Comparison of ENCODE assay signal across 17 cellular contexts in genomic region chr5:96026334-96027065, GRCh38.
DNase-seq lines count a peak whose midpoint lies in the region; ATAC-seq and TF ChIP-seq lines count a peak whose summit lies in the region.
"Had no signal": no experiment of that assay in that cellular context is flagged by ENCODE, and none has a peak within 500 bp of the region (broad histone marks: within the 10 kb centered on the region; RNA-seq: fewer than 3 reads in every experiment).

No MANE protein-coding gene starts in this region.

- no peaks in the 10 kb centered on the region for H3K9me3 Mint-ChIP-seq in activated CD8-positive, alpha-beta memory T cell treated with anti-CD3 and anti-CD28 coated beads, Interleukin-2, amount 10 ng/mL, durations not matched to agents 7 days and 5 days (ENCODE audit: low read depth)
- H3K9me3 Mint-ChIP-seq: activated naive CD4-positive, alpha-beta T cell treated with anti-CD3 and anti-CD28 coated beads, Interleukin-2, amount 10 ng/mL, durations not matched to agents 7 days and 5 days; CD4-positive, alpha-beta memory T cell; dendritic cell treated with granulocyte-macrophage colony-stimulating factor and Interleukin-4, amounts not matched to agents 40 ng/mL and 50 ng/mL, for 4 days; naive B cell had no signal

- H3K36me3 Mint-ChIP-seq in activated CD8-positive, alpha-beta memory T cell treated with anti-CD3 and anti-CD28 coated beads, Interleukin-2, amount 10 ng/mL, durations not matched to agents 7 days and 5 days, result no peaks in the 10 kb centered on the region
- H3K36me3 Mint-ChIP-seq: activated naive CD4-positive, alpha-beta T cell treated with anti-CD3 and anti-CD28 coated beads, Interleukin-2, amount 10 ng/mL, durations not matched to agents 7 days and 5 days; CD4-positive, alpha-beta memory T cell; naive B cell had no signal

- no peaks in the 10 kb centered on the region for H3K4me1 Mint-ChIP-seq in activated CD8-positive, alpha-beta memory T cell treated with anti-CD3 and anti-CD28 coated beads, Interleukin-2, amount 10 ng/mL, durations not matched to agents 7 days and 5 days
- H3K4me1 Mint-ChIP-seq: activated naive CD4-positive, alpha-beta T cell treated with anti-CD3 and anti-CD28 coated beads, Interleukin-2, amount 10 ng/mL, durations not matched to agents 7 days and 5 days; CD4-positive, alpha-beta memory T cell; naive B cell had no signal

- CTCF ChIA-PET in activated CD8-positive, alpha-beta memory T cell treated with anti-CD3 and anti-CD28 coated beads, Interleukin-2, amount 10 ng/mL, durations not matched to agents 7 days and 5 days (lab: Charles Lee), result no interaction called here

- H3K4me3 ChIP-seq in RWPE2 (ENCODE audit: severe bottlenecking), result no peak overlapping the region
- H3K4me3 ChIP-seq in transverse colon, result no peak overlapping the region
- H3K4me3 ChIP-seq: right atrium auricular region had no signal

- no peaks in the 10 kb centered on the region for H3K27me3 Mint-ChIP-seq in activated CD8-positive, alpha-beta memory T cell treated with anti-CD3 and anti-CD28 coated beads, Interleukin-2, amount 10 ng/mL, durations not matched to agents 7 days and 5 days
- H3K27me3 Mint-ChIP-seq: activated naive CD4-positive, alpha-beta T cell treated with anti-CD3 and anti-CD28 coated beads, Interleukin-2, amount 10 ng/mL, durations not matched to agents 7 days and 5 days; dendritic cell treated with granulocyte-macrophage colony-stimulating factor and Interleukin-4, amounts not matched to agents 40 ng/mL and 50 ng/mL, for 4 days had no signal

- WGBS in transverse colon (ENCODE audit: low coverage in 1 of 2), 2 donors, result 59 to 81% methylated on average over 2 to 3 of the region's 3 CpGs

- H3K4me1 ChIP-seq in RWPE2 (ENCODE audit: insufficient read depth, poor library complexity, severe bottlenecking), result peaks cover 61% of the 10 kb centered on the region
- peaks cover 0 to 11% (median 0%) of the 10 kb centered on the region in 4 donors for H3K4me1 ChIP-seq in transverse colon

- H3K36me3 ChIP-seq in RWPE2 (ENCODE audit: low read depth) (no peaks in the 10 kb centered on the region), transverse colon (no peaks in the 10 kb centered on the region)
- H3K36me3 ChIP-seq: right atrium auricular region had no signal

- no peak for TF ChIP-seq CTCF in RWPE2 (IDR thresholded peaks at IDR 0.05; ENCODE audit: poor library complexity, severe bottlenecking)
- no peak for TF ChIP-seq CTCF in transverse colon (IDR thresholded peaks at IDR 0.05)

- in situ Hi-C loops in transverse colon (cut with MboI; ENCODE audit: low pct_ligation_motif_present in 1 of 4, low pct_unique_long_range_greater_than_20kb in 1 of 4, low sequenced_read_pairs in 3 of 4), result no loop called here

- peak; percentile 85 for DNase-seq in GM04504 (ENCODE audit: low read depth)
- DNase-seq in RWPE2 (ENCODE audit: low spot score), result no peak
- peak; percentile 80 for DNase-seq in renal cortical epithelial cell (ENCODE audit: low read depth)
- DNase-seq in activated CD8-positive, alpha-beta memory T cell treated with anti-CD3 and anti-CD28 coated beads, Interleukin-2, amount 10 ng/mL, durations not matched to agents 7 days and 5 days, result no peak
- no peak for DNase-seq in transverse colon
- DNase-seq: activated CD8-positive, alpha-beta memory T cell treated with anti-CD3 and anti-CD28 coated beads for 24 hours; activated naive CD4-positive, alpha-beta T cell treated with anti-CD3 and anti-CD28 coated beads, Interleukin-2, amount 10 ng/mL, durations not matched to agents 7 days and 5 days; CD4-positive, alpha-beta memory T cell; naive B cell; NCI-H1417; NCI-H524 treated with DMSO at 0.1 percent for 48 hours; SIG-M5 had no signal

- H3K27ac ChIP-seq in RWPE2 (ENCODE audit: poor library complexity, severe bottlenecking) (peak overlapping the region; percentile 95), transverse colon (no peak overlapping the region)
- H3K27ac ChIP-seq: right atrium auricular region had no signal

- H3K27ac Mint-ChIP-seq in activated CD8-positive, alpha-beta memory T cell treated with anti-CD3 and anti-CD28 coated beads, Interleukin-2, amount 10 ng/mL, durations not matched to agents 7 days and 5 days, result no peak overlapping the region
- H3K27ac Mint-ChIP-seq: activated naive CD4-positive, alpha-beta T cell treated with anti-CD3 and anti-CD28 coated beads, Interleukin-2, amount 10 ng/mL, durations not matched to agents 7 days and 5 days; CD4-positive, alpha-beta memory T cell; dendritic cell treated with granulocyte-macrophage colony-stimulating factor and Interleukin-4, amounts not matched to agents 40 ng/mL and 50 ng/mL, for 4 days; naive B cell had no signal

- ATAC-seq in RWPE2 (ENCODE audit: low read depth), result peak; percentile 89
- ATAC-seq in esophagus mucosa, result peak; percentile 17
- ATAC-seq in HG03025 (IDR thresholded peaks at IDR 0.05; ENCODE audit: low FRiP score, unreplicated experiment), result no peak
- no peak for ATAC-seq in activated CD8-positive, alpha-beta memory T cell treated with anti-CD3 and anti-CD28 coated beads, Interleukin-2, amount 10 ng/mL, durations not matched to agents 7 days and 5 days
- no peak for ATAC-seq in GM21367 (IDR thresholded peaks at IDR 0.05; ENCODE audit: unreplicated experiment)

- H3K9me3 ChIP-seq in RWPE2 (ENCODE audit: severe bottlenecking) (no peaks in the 10 kb centered on the region), transverse colon (no peaks in the 10 kb centered on the region)
- H3K9me3 ChIP-seq: right atrium auricular region had no signal

- TF ChIP-seq EP300 in transverse colon (IDR thresholded peaks at IDR 0.05; ENCODE audit: low read depth), result no peak

- H3K27me3 ChIP-seq in RWPE2 (ENCODE audit: insufficient read depth, poor library complexity, severe bottlenecking), result no peaks in the 10 kb centered on the region
- no peaks in the 10 kb centered on the region for H3K27me3 ChIP-seq in transverse colon
- H3K27me3 ChIP-seq: right atrium auricular region had no signal

- TF ChIP-seq POLR2A in transverse colon (IDR thresholded peaks at IDR 0.05), result no peak

- intact Hi-C loops in transverse colon (cut with DNase I; ENCODE audit: low total_unique reads), result no loop called here

- no peak overlapping the region for H3K4me3 Mint-ChIP-seq in activated CD8-positive, alpha-beta memory T cell treated with anti-CD3 and anti-CD28 coated beads, Interleukin-2, amount 10 ng/mL, durations not matched to agents 7 days and 5 days
- H3K4me3 Mint-ChIP-seq: activated naive CD4-positive, alpha-beta T cell treated with anti-CD3 and anti-CD28 coated beads, Interleukin-2, amount 10 ng/mL, durations not matched to agents 7 days and 5 days; CD4-positive, alpha-beta memory T cell; dendritic cell treated with granulocyte-macrophage colony-stimulating factor and Interleukin-4, amounts not matched to agents 40 ng/mL and 50 ng/mL, for 4 days had no signal

Comparison
In these comparisons a context has a peak if more than half of its experiments do, and no peak if none do; other contexts are left out.
1. DNase-seq: peak in GM04504 (single experiment) and renal cortical epithelial cell (single experiment); none in RWPE2 (single experiment), activated CD8-positive, alpha-beta memory T cell treated with anti-CD3 and anti-CD28 coated beads, Interleukin-2, amount 10 ng/mL, durations not matched to agents 7 days and 5 days (single experiment) and transverse colon (single experiment).
2. ATAC-seq: peak in RWPE2 (single experiment) and esophagus mucosa (single experiment); none in HG03025 (single experiment), activated CD8-positive, alpha-beta memory T cell treated with anti-CD3 and anti-CD28 coated beads, Interleukin-2, amount 10 ng/mL, durations not matched to agents 7 days and 5 days (single experiment) and GM21367 (single experiment).